ENCODE assay signal across 8 cellular contexts in genomic region chr14:20469890-20470858, GRCh38. TPM values are rescaled to one million over a fixed set of nuclear protein-coding genes. Genes with fewer than 3 reads are reported as not detected.
DNase-seq lines count a peak whose midpoint lies in the region; ATAC-seq and TF ChIP-seq lines count a peak whose summit lies in the region.

No MANE protein-coding gene starts in this region.

- H3K27ac Mint-ChIP-seq in WTC11 = peak overlapping the region; percentile 98

- POLR2A ChIA-PET in WTC11 (lab: Charles Lee) = interaction anchor here (0.6 to 2.4 kb wide), 6 partner anchors 8 to 139 kb away, joined by 3 to 19 read pairs (median 4); partner anchors contain the start of genes APEX1, CCNB1IP1, OSGEP and PARP2

- peak overlapping the region; percentile 82 for H3K27ac ChIP-seq in cingulate gyrus (ENCODE audit: low read depth, low read length)

- H3K27me3 Mint-ChIP-seq in WTC11 (ENCODE audit: low read depth) = peaks cover 6% of the 10 kb centered on the region; the same call in 1 of the 2 replicates

- H3K36me3 Mint-ChIP-seq in WTC11 = peaks cover 34% of the 10 kb centered on the region

- peaks cover 19% of the 10 kb centered on the region for H3K4me1 Mint-ChIP-seq in WTC11

- H3K4me3 Mint-ChIP-seq in WTC11 = peak overlapping the region; percentile 99

- no peaks in the 10 kb centered on the region for H3K9me3 Mint-ChIP-seq in WTC11

- TF ChIP-seq CTCF in WTC11 (IDR thresholded peaks at IDR 0.05) = no peak

- ATAC-seq in HG02763 (IDR thresholded peaks at IDR 0.05; ENCODE audit: unreplicated experiment) (peak; percentile 27), WTC11 (peak; percentile 7), left lobe of liver (peak; percentile 44)

- CTCF ChIA-PET in WTC11 (lab: Charles Lee) = interaction anchor here (0.8 to 2.5 kb wide), 7 partner anchors 9 to 143 kb away, joined by 3 to 10 read pairs (median 4); partner anchors contain the start of gene PIP4P1

- DNase-seq in DMS153 (lab: John Stamatoyannopoulos, UW) = peak; percentile 4
- no peak for DNase-seq in DMS153 treated with DMSO at 0.1 percent for 48 hours (lab: John Stamatoyannopoulos, UW; ENCODE audit: unreplicated experiment)
- peak; percentile 35 for DNase-seq in NCI-H2029 (lab: John Stamatoyannopoulos, UW)
- no peak for DNase-seq in WTC11 (ENCODE audit: low spot score)
- peak; percentile 70 for DNase-seq in left lobe of liver (ENCODE audit: low spot score)
- DNase-seq in stimulated activated CD4-positive, alpha-beta T cell treated with anti-CD3 and anti-CD28 coated beads, Interleukin-4, amount 100 ng/mL, for 24 hours = peak; percentile 74

TF ChIP-seq in WTC11, 78 proteins besides CTCF, POLR2A, EP300 and RAD21:
- 0 out of 2 replicates have a peak, but pooled peaks have one; percentile 23 for TF ChIP-seq GABPB1 (CRISPR knock-in tag; IDR thresholded peaks at IDR 0.05)
- no peak for TF ChIP-seq NR2C2 (CRISPR knock-in tag; IDR thresholded peaks at IDR 0.05)

RNA-seq across cellular contexts. Expression of gene PNP, which starts 1.0 kb away (rescaled TPM):
- total RNA-seq in WTC11 (2021) = 72.7 to 95.8 TPM (median 75.0 TPM) in 3 replicates
- 45.0 TPM for total RNA-seq in left lobe of liver

RNA-seq across cellular contexts. Expression of gene PIP4P1, which starts 8.9 kb away (rescaled TPM):
- total RNA-seq in WTC11 (2021) (28.3 to 34.1 TPM (median 29.7 TPM) in 3 replicates), left lobe of liver (11.7 TPM)

RNA-seq across cellular contexts. Expression of gene APEX1, which starts 15.1 kb away (rescaled TPM):
- total RNA-seq in WTC11 (2021) = 299 to 324 TPM (median 308 TPM) in 3 replicates
- total RNA-seq in left lobe of liver = 50.9 TPM

RNA-seq across cellular contexts. Expression of gene OSGEP, which starts 15.6 kb away (rescaled TPM):
- total RNA-seq in WTC11 (2021) (33.3 to 40.0 TPM (median 37.3 TPM) in 3 replicates), left lobe of liver (11.5 TPM)

RNA-seq across cellular contexts. Expression of gene KLHL33, which starts 34.2 kb away (rescaled TPM):
- total RNA-seq in WTC11 (2021) (0.07 to 0.18 TPM (median 0.17 TPM) in 3 replicates), left lobe of liver (0.20 TPM)

Comparison
In these comparisons a context has a peak if more than half of its experiments do, and no peak if none do; other contexts are left out.
1. DNase-seq: peak in DMS153 (single experiment), NCI-H2029 (single experiment), left lobe of liver (single experiment) and stimulated activated CD4-positive, alpha-beta T cell treated with anti-CD3 and anti-CD28 coated beads, Interleukin-4, amount 100 ng/mL, for 24 hours (single experiment); none in DMS153 treated with DMSO at 0.1 percent for 48 hours (single experiment) and WTC11 (single experiment).
2. Peak in every context shown above with its lines, with median percentiles within 50 percentile points of each other: ATAC-seq.